In the genomic region with DNA sequence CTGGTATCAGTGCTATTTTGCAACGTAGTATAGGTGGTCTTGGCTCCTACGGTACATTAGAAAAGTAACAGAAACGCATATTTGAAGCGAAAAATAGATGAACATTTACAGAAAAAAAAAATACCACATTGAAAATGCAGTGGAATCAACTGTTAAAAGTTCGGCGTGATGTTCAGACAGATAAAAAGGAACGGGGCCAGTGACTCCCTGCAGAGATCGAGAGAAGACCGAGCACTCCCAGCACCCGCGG, we compare ENCODE assay signal across 8 cellular contexts. TPM values are rescaled to one million over a fixed set of nuclear protein-coding genes. Genes with fewer than 3 reads are reported as not detected.
A peak's percentile ranks its signal among the peaks of the same experiment; 100 is the strongest.
DNase-seq lines count a peak whose midpoint lies in the region; ATAC-seq and TF ChIP-seq lines count a peak whose summit lies in the region.

No MANE protein-coding gene starts in this region.

- H3K27me3 ChIP-seq in GM23338 (ENCODE audit: insufficient read depth): no peaks in the 10 kb centered on the region
- H3K27me3 ChIP-seq in foreskin keratinocyte: no peaks in the 10 kb centered on the region

- H3K9me2 ChIP-seq in GM23338 (ENCODE audit: insufficient read depth): no peaks in the 10 kb centered on the region

- DNase-seq in GM23338 (ENCODE audit: low spot score) (no peak), WTC11 (ENCODE audit: low spot score) (no peak), foreskin keratinocyte (no peak), skeletal muscle cell (ENCODE audit: low read depth) (no peak), germinal center (ENCODE audit: low spot score) (no peak)
- no peak for DNase-seq in activated CD8-positive, alpha-beta memory T cell treated with anti-CD3 and anti-CD28 coated beads for 24 hours

- ATAC-seq in GM23338 (no peak), WTC11 (no peak), foreskin keratinocyte (no peak), GM21528 (IDR thresholded peaks at IDR 0.05; ENCODE audit: low FRiP score, unreplicated experiment) (no peak), GM21390 (IDR thresholded peaks at IDR 0.05; ENCODE audit: unreplicated experiment) (no peak)

- H4K20me1 ChIP-seq in GM23338 (replicated peaks; ENCODE audit: insufficient read depth): peaks cover 3% of the 10 kb centered on the region; the same call in 1 of the 2 replicates

- peak overlapping the region; percentile 93 for H3K4me2 ChIP-seq in GM23338

- H3K4me3 ChIP-seq in GM23338 (peak overlapping the region; percentile 98), skeletal muscle cell (ENCODE audit: low read depth, low read length) (peak overlapping the region; percentile 97)

- peaks cover 4% of the 10 kb centered on the region; the same call in 2 of the 3 replicates for H3K36me3 Mint-ChIP-seq in GM23338 (ENCODE audit: low read depth)
- H3K36me3 Mint-ChIP-seq in WTC11: peaks cover 8% of the 10 kb centered on the region

- H3K27ac ChIP-seq in GM23338 (ENCODE audit: low read depth): peak overlapping the region; percentile 91
- peak overlapping the region; percentile 88 for H3K27ac ChIP-seq in foreskin keratinocyte

- peaks cover 4% of the 10 kb centered on the region for H3K27me3 Mint-ChIP-seq in GM23338 (ENCODE audit: insufficient read depth, low read depth, poor library complexity)
- H3K27me3 Mint-ChIP-seq in WTC11 (ENCODE audit: low read depth): no peaks in the 10 kb centered on the region

- TF ChIP-seq CTCF in GM23338 (conservative IDR thresholded peaks at IDR 0.05; ENCODE audit: low read depth in 2 of 2) (no peak), WTC11 (IDR thresholded peaks at IDR 0.05) (no peak), foreskin keratinocyte (conservative IDR thresholded peaks at IDR 0.05) (no peak)

- H3F3A ChIP-seq in GM23338 (replicated peaks; ENCODE audit: low read depth): peaks cover 6% of the 10 kb centered on the region; the same call in 1 of the 2 replicates

- H3K27ac Mint-ChIP-seq in GM23338: peak overlapping the region; percentile 67; the same call in 1 of the 2 replicates
- H3K27ac Mint-ChIP-seq in WTC11: peak overlapping the region; percentile 91

- H2AFZ ChIP-seq in GM23338: peak overlapping the region; percentile 94

- peaks cover 4% of the 10 kb centered on the region; the same call in 2 of the 3 replicates for H3K4me1 Mint-ChIP-seq in GM23338
- peaks cover 11% of the 10 kb centered on the region for H3K4me1 Mint-ChIP-seq in WTC11

- peaks cover 16% of the 10 kb centered on the region for H3K79me2 ChIP-seq in GM23338 (replicated peaks; ENCODE audit: insufficient read depth)

- H3K9me3 Mint-ChIP-seq in GM23338 (no peaks in the 10 kb centered on the region), WTC11 (no peaks in the 10 kb centered on the region)

- CTCF ChIA-PET in WTC11 (lab: Charles Lee): interaction anchor here (1.1 to 2.5 kb wide), 7 partner anchors 23 to 480 kb away, joined by 3 to 13 read pairs (median 6); a partner anchor contains a TSS

- no peaks in the 10 kb centered on the region for H3K36me3 ChIP-seq in GM23338 (ENCODE audit: insufficient read depth)

- H3K4me3 Mint-ChIP-seq in GM23338: peak overlapping the region; percentile 85
- peak overlapping the region; percentile 87 for H3K4me3 Mint-ChIP-seq in WTC11

- H3K4me1 ChIP-seq in GM23338 (ENCODE audit: insufficient read depth): peaks cover 11% of the 10 kb centered on the region
- H3K4me1 ChIP-seq in foreskin keratinocyte: peaks cover 5% of the 10 kb centered on the region

- POLR2A ChIA-PET in WTC11 (lab: Charles Lee): interaction anchor here (1.0 kb wide), 1 partner anchor 17 kb away, joined by 3 read pairs; a partner anchor contains a TSS

TF ChIP-seq in GM23338, 12 proteins besides CTCF, POLR2A, EP300 and RAD21:
- TF ChIP-seq ZNF114 (CRISPR knock-in tag; IDR thresholded peaks at IDR 0.05) (no peak), EZH2phosphoT487 (IDR thresholded peaks at IDR 0.05; ENCODE audit: unreplicated experiment) (no peak), STAT1 (IDR thresholded peaks at IDR 0.05; ENCODE audit: unreplicated experiment) (no peak)

TF ChIP-seq in WTC11, 78 proteins besides CTCF, POLR2A, EP300 and RAD21:
- TF ChIP-seq ZNF671 (CRISPR knock-in tag; IDR thresholded peaks at IDR 0.05): no peak
- no peak for TF ChIP-seq ZNF423 (CRISPR knock-in tag; IDR thresholded peaks at IDR 0.05)
- TF ChIP-seq ESRRA (CRISPR knock-in tag; IDR thresholded peaks at IDR 0.05; ENCODE audit: borderline replicate concordance): no peak
- no peak for TF ChIP-seq TP53 (CRISPR knock-in tag; IDR thresholded peaks at IDR 0.05)
- no peak for TF ChIP-seq CREM (CRISPR knock-in tag; IDR thresholded peaks at IDR 0.05)
- no peak for TF ChIP-seq FOXK1 (CRISPR knock-in tag; IDR thresholded peaks at IDR 0.05)
- no peak for TF ChIP-seq SMAD3 (CRISPR knock-in tag; IDR thresholded peaks at IDR 0.05; ENCODE audit: borderline replicate concordance)
- no peak for TF ChIP-seq NFE2L1 (CRISPR knock-in tag; IDR thresholded peaks at IDR 0.05)
- TF ChIP-seq TEAD4 (CRISPR knock-in tag; IDR thresholded peaks at IDR 0.05): no peak
- TF ChIP-seq, protein P1, sequence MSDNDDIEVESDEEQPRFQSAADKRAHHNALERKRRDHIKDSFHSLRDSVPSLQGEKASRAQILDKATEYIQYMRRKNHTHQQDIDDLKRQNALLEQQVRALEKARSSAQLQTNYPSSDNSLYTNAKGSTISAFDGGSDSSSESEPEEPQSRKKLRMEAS (CRISPR knock-in tag; IDR thresholded peaks at IDR 0.05): no peak
- no peak for TF ChIP-seq RELA (CRISPR knock-in tag; IDR thresholded peaks at IDR 0.05; ENCODE audit: borderline replicate concordance)
- TF ChIP-seq, protein P2, sequence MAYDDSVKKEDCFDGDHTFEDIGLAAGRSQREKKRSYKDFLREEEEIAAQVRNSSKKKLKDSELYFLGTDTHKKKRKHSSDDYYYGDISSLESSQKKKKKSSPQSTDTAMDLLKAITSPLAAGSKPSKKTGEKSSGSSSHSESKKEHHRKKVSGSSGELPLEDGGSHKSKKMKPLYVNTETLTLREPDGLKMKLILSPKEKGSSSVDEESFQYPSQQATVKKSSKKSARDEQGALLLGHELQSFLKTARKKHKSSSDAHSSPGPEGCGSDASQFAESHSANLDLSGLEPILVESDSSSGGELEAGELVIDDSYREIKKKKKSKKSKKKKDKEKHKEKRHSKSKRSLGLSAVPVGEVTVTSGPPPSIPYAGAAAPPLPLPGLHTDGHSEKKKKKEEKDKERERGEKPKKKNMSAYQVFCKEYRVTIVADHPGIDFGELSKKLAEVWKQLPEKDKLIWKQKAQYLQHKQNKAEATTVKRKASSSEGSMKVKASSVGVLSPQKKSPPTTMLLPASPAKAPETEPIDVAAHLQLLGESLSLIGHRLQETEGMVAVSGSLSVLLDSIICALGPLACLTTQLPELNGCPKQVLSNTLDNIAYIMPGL (CRISPR knock-in tag; IDR thresholded peaks at IDR 0.05): no peak
- TF ChIP-seq, protein P3, sequence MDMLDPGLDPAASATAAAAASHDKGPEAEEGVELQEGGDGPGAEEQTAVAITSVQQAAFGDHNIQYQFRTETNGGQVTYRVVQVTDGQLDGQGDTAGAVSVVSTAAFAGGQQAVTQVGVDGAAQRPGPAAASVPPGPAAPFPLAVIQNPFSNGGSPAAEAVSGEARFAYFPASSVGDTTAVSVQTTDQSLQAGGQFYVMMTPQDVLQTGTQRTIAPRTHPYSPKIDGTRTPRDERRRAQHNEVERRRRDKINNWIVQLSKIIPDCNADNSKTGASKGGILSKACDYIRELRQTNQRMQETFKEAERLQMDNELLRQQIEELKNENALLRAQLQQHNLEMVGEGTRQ (CRISPR knock-in tag; IDR thresholded peaks at IDR 0.05): no peak
- TF ChIP-seq ZBTB21 (CRISPR knock-in tag; IDR thresholded peaks at IDR 0.05; ENCODE audit: borderline replicate concordance): no peak
- TF ChIP-seq, protein P4, sequence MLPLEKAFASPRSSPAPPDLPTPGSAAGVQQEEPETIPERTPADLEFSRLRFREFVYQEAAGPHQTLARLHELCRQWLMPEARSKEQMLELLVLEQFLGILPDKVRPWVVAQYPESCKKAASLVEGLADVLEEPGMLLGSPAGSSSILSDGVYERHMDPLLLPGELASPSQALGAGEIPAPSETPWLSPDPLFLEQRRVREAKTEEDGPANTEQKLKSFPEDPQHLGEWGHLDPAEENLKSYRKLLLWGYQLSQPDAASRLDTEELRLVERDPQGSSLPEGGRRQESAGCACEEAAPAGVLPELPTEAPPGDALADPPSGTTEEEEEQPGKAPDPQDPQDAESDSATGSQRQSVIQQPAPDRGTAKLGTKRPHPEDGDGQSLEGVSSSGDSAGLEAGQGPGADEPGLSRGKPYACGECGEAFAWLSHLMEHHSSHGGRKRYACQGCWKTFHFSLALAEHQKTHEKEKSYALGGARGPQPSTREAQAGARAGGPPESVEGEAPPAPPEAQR (CRISPR knock-in tag; IDR thresholded peaks at IDR 0.05): no peak
- TF ChIP-seq FOXJ3 (CRISPR knock-in tag; IDR thresholded peaks at IDR 0.05; ENCODE audit: borderline replicate concordance): no peak

RNA-seq across cellular contexts. Expression of a gene that starts 0.4 kb away (rescaled TPM):
- total RNA-seq in GM23338 (2014; rRNA removed; shearing (Covaris generic)): 18.1 and 43.4 TPM in 2 replicates
- polyA plus RNA-seq in GM23338 (2016; fragmentation: Nextera tagmentation; extraction: Ambion mirVana): 5.4 and 7.9 TPM in 2 replicates
- 15.5 to 31.2 TPM (median 15.6 TPM) in 3 replicates for total RNA-seq in WTC11 (2021)
- total RNA-seq in foreskin keratinocyte: 4.2 and 4.3 TPM in 2 replicates
- polyA plus RNA-seq in foreskin keratinocyte: 1.1 and 1.6 TPM in 2 replicates

RNA-seq across cellular contexts. Expression of a gene that starts 16.7 kb away (rescaled TPM):
- total RNA-seq in GM23338 (2014; rRNA removed; shearing (Covaris generic)): 7.9 and 13.8 TPM in 2 replicates
- 2.1 TPM in 2 replicates for polyA plus RNA-seq in GM23338 (2016; fragmentation: Nextera tagmentation; extraction: Ambion mirVana)
- 9.8 to 12.1 TPM (median 10.7 TPM) in 3 replicates for total RNA-seq in WTC11 (2021)
- 0.14 TPM in 1 of 2 replicates, not detected in the other for total RNA-seq in foreskin keratinocyte
- 0.15 and 0.20 TPM in 2 replicates for polyA plus RNA-seq in foreskin keratinocyte

RNA-seq across cellular contexts. Expression of a gene that starts 45.5 kb away (rescaled TPM):
- total RNA-seq in GM23338 (2014; rRNA removed; shearing (Covaris generic)): 0.12 and 1.0 TPM in 2 replicates
- polyA plus RNA-seq in GM23338 (2016; fragmentation: Nextera tagmentation; extraction: Ambion mirVana) (0.61 and 0.63 TPM in 2 replicates), foreskin keratinocyte (0.06 TPM in 1 of 2 replicates, not detected in the other)
- total RNA-seq in WTC11 (2021) (0.41 to 0.76 TPM (median 0.46 TPM) in 3 replicates), foreskin keratinocyte (0.07 TPM in 1 of 2 replicates, not detected in the other)
